In genomic region chr11:67289226-67289650, GRCh38 we compare ENCODE assay signal across 8 cellular contexts. TPM values are rescaled to one million over a fixed set of nuclear protein-coding genes. Genes with fewer than 3 reads are reported as not detected.
DNase-seq lines count a peak whose midpoint lies in the region; ATAC-seq, FAIRE-seq and TF ChIP-seq lines count a peak whose summit lies in the region.

TSS of gene ANKRD13D (plus strand) at chr11:67289303. CDS start at chr11:67289461, 158 bp downstream.

- H3K79me2 ChIP-seq in GM12878 (ENCODE audit: control insufficient read depth, insufficient read depth, low read length) = peaks cover 19% of the 10 kb centered on the region

- H3K4me3 ChIP-seq in GM12878 (peak within 1 kb of the TSS; percentile 97), kidney epithelial cell (ENCODE audit: low read depth, low read length) (peak within 1 kb of the TSS; percentile 80), stomach (peak within 1 kb of the TSS; percentile 70 to 81 (median 76))

- no peaks in the 10 kb centered on the region for H3K9me3 Mint-ChIP-seq in activated naive CD4-positive, alpha-beta T cell treated with anti-CD3 and anti-CD28 coated beads, Interleukin-2, amount 50 U/mL, for 24 hours

- intact Hi-C loops in GM12878 (cut with micrococcal nuclease; ENCODE audit: unreplicated experiment) = no loop called here
- intact Hi-C loops in stomach (cut with DNase I; ENCODE audit: low total_unique reads) = no loop called here

- BruUV-seq in GM12878 (replicated peaks; lab: Mats Ljungman, UMichigan) = no TSS peak

- peak within 1 kb of the TSS; percentile 68 for H2AFZ ChIP-seq in GM12878 (ENCODE audit: control insufficient read depth, low read depth, low read length)

- H3K27ac Mint-ChIP-seq in activated naive CD4-positive, alpha-beta T cell treated with anti-CD3 and anti-CD28 coated beads, Interleukin-2, amount 50 U/mL, for 24 hours = peak within 1 kb of the TSS; percentile 98

- CTCF ChIA-PET in GM12878 (lab: Yijun Ruan, JAX) = interaction anchor here (0.7 to 3.1 kb wide), 8 partner anchors 12 to 94 kb away, joined by 3 to 18 read pairs (median 12); partner anchors contain the start of gene GRK2

- TF ChIP-seq RAD21 in GM12878 (IDR thresholded peaks at IDR 0.05; ENCODE audit: insufficient read depth, low read depth, low read length) = no peak

- H3K27me3 Mint-ChIP-seq in activated naive CD4-positive, alpha-beta T cell treated with anti-CD3 and anti-CD28 coated beads, Interleukin-2, amount 50 U/mL, for 24 hours = no peaks in the 10 kb centered on the region

- TF ChIP-seq EP300 in GM12878 (IDR thresholded peaks at IDR 0.05; ENCODE audit: borderline replicate concordance in 1 of 2, control insufficient read depth in 1 of 2, low read depth in 2 of 2, low read length in 2 of 2) (no peak), stomach (IDR thresholded peaks at IDR 0.05) (no peak)

- no peaks in the 10 kb centered on the region for H3K27me3 ChIP-seq in GM12878 (replicated peaks in 1 of 2; ENCODE audit: control insufficient read depth in 2 of 2, insufficient read depth in 2 of 2, low read length in 1 of 2)
- no peaks in the 10 kb centered on the region for H3K27me3 ChIP-seq in kidney epithelial cell (ENCODE audit: control insufficient read depth, insufficient read depth, low read length)
- H3K27me3 ChIP-seq in stomach = no peaks in the 10 kb centered on the region

- H3K27ac ChIP-seq in GM12878 (ENCODE audit: control insufficient read depth, insufficient read depth) (peak within 1 kb of the TSS; percentile 99), stomach (peak within 1 kb of the TSS; percentile 85 to 99 (median 92))

- RAD21 ChIA-PET in GM12878 (lab: Charles Lee; ENCODE audit: unreplicated experiment) = interaction anchor here (1.2 to 4.0 kb wide), 8 partner anchors 12 to 113 kb away, joined by 3 to 28 read pairs (median 9); partner anchors contain the start of genes GRK2 and PPP1CA

- peak within 1 kb of the TSS; percentile 97 for H3K4me2 ChIP-seq in GM12878 (ENCODE audit: control insufficient read depth, insufficient read depth)

- H3K36me3 ChIP-seq in GM12878 (ENCODE audit: control insufficient read depth in 2 of 2, insufficient read depth in 2 of 2, low read length in 1 of 2) (peaks cover 14 to 30% of the 10 kb centered on the region in 2 experiments; a peak in 3 of 4 replicates), kidney epithelial cell (ENCODE audit: control insufficient read depth, insufficient read depth, low read length) (peaks cover 2% of the 10 kb centered on the region), stomach (peaks cover 32 to 55% (median 51%) of the 10 kb centered on the region in 4 donors)

- H3K4me1 Mint-ChIP-seq in activated naive CD4-positive, alpha-beta T cell treated with anti-CD3 and anti-CD28 coated beads, Interleukin-2, amount 50 U/mL, for 24 hours = peaks cover 39% of the 10 kb centered on the region

- H3K4me1 ChIP-seq in GM12878 (ENCODE audit: control insufficient read depth, insufficient read depth, low read length) (peaks cover 26% of the 10 kb centered on the region), stomach (peaks cover 44 to 87% (median 60%) of the 10 kb centered on the region in 4 donors)

- peak within 1 kb of the TSS; percentile 88 for H3K4me3 Mint-ChIP-seq in activated naive CD4-positive, alpha-beta T cell treated with anti-CD3 and anti-CD28 coated beads, Interleukin-2, amount 50 U/mL, for 24 hours

- peaks cover 4% of the 10 kb centered on the region for H3K36me3 Mint-ChIP-seq in activated naive CD4-positive, alpha-beta T cell treated with anti-CD3 and anti-CD28 coated beads, Interleukin-2, amount 50 U/mL, for 24 hours

- peak; percentile 42 for ATAC-seq in GM12878

- FAIRE-seq in GM12878 (lab: Jason Lieb, UNC) = no peak

- 0% methylated on average over 12 of the region's 56 CpGs for WGBS in GM12878 (ENCODE audit: insufficient coverage, insufficient replicate concordance, low lambda C conversion rate, missing lambda C conversion rate)
- WGBS in stomach, 5 donors = 0 to 2% (median 1%) methylated on average over 4 to 55 of the region's 56 CpGs; no CpG with 5 or more reads in 2 of the 5 donors

- SMC1A ChIA-PET in GM12878 (lab: Charles Lee; ENCODE audit: uncharacterized antibody, unreplicated experiment) = interaction anchor here (0.9 to 3.6 kb wide), 5 partner anchors 19 to 92 kb away, joined by 3 to 35 read pairs (median 6); no protein-coding TSS in a partner anchor

- no peak for TF ChIP-seq POLR2A in GM12878 (IDR thresholded peaks at IDR 0.05; ENCODE audit: low read depth, low read length)
- TF ChIP-seq POLR2A in stomach (IDR thresholded peaks at IDR 0.05) = no peak

- in situ Hi-C loops in GM12878 (cut with MboI) = no loop called here

- peak within 1 kb of the TSS; percentile 96 for H3K9ac ChIP-seq in GM12878 (ENCODE audit: control insufficient read depth, insufficient read depth, low read length)

- POLR2A ChIA-PET in GM12878 (lab: Charles Lee) = interaction anchor here (0.7 to 3.3 kb wide), 8 partner anchors 12 to 65 kb away, joined by 3 to 46 read pairs (median 8); partner anchors contain the start of gene GRK2

- DNase-seq in activated naive CD4-positive, alpha-beta T cell treated with anti-CD3 and anti-CD28 coated beads, Interleukin-2, amount 50 U/mL, for 16 hours = no peak
- DNase-seq in HK-2 (ENCODE audit: unreplicated experiment) = peak; percentile 50
- DNase-seq in GM12878 (ENCODE audit: low read depth, low spot score) = no peak
- no peak for DNase-seq in kidney epithelial cell (ENCODE audit: low read depth)
- DNase-seq in stomach = peak; percentile 49
- DNase-seq in dedifferentiated amniotic fluid mesenchymal stem cell (ENCODE audit: extremely low spot score) = no peak
- no peak for DNase-seq in SW480 (ENCODE audit: low spot score)

- no peaks in the 10 kb centered on the region for H4K20me1 ChIP-seq in GM12878 (ENCODE audit: control insufficient read depth, insufficient read depth)

- TF ChIP-seq CTCF in GM12878 (IDR thresholded peaks at IDR 0.05 in 2 of 3, conservative IDR thresholded peaks at IDR 0.05 in 1 of 3; ENCODE audit: control insufficient read depth in 2 of 3, extremely low read depth in 1 of 3, insufficient read depth in 1 of 3, low read depth in 3 of 3, low read length in 3 of 3) (no peak), kidney epithelial cell (IDR thresholded peaks at IDR 0.05; ENCODE audit: insufficient read depth, low read length, poor library complexity, severe bottlenecking) (no peak), stomach (IDR thresholded peaks at IDR 0.05) (no peak)

- no peaks in the 10 kb centered on the region; the same call in 2 of the 3 replicates for H3K9me3 ChIP-seq in GM12878 (replicated peaks; ENCODE audit: control insufficient read depth, insufficient read depth, low read length)
- H3K9me3 ChIP-seq in stomach = no peaks in the 10 kb centered on the region

TF ChIP-seq in GM12878, 131 proteins besides CTCF, POLR2A, EP300 and RAD21 (continues in another document):
- TF ChIP-seq, protein P1, sequence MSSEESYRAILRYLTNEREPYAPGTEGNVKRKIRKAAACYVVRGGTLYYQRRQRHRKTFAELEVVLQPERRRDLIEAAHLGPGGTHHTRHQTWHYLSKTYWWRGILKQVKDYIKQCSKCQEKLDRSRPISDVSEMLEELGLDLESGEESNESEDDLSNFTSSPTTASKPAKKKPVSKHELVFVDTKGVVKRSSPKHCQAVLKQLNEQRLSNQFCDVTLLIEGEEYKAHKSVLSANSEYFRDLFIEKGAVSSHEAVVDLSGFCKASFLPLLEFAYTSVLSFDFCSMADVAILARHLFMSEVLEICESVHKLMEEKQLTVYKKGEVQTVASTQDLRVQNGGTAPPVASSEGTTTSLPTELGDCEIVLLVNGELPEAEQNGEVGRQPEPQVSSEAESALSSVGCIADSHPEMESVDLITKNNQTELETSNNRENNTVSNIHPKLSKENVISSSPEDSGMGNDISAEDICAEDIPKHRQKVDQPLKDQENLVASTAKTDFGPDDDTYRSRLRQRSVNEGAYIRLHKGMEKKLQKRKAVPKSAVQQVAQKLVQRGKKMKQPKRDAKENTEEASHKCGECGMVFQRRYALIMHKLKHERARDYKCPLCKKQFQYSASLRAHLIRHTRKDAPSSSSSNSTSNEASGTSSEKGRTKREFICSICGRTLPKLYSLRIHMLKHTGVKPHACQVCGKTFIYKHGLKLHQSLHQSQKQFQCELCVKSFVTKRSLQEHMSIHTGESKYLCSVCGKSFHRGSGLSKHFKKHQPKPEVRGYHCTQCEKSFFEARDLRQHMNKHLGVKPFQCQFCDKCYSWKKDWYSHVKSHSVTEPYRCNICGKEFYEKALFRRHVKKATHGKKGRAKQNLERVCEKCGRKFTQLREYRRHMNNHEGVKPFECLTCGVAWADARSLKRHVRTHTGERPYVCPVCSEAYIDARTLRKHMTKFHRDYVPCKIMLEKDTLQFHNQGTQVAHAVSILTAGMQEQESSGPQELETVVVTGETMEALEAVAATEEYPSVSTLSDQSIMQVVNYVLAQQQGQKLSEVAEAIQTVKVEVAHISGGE (CRISPR knock-in tag; IDR thresholded peaks at IDR 0.05) = no peak
- TF ChIP-seq NFYA (IDR thresholded peaks at IDR 0.05; ENCODE audit: borderline replicate concordance, low read depth, low read length) (no peak), MXI1 (IDR thresholded peaks at IDR 0.05; ENCODE audit: low read depth, low read length) (peak; percentile 15; the same call in 1 of the 2 replicates), RBBP5 (conservative IDR thresholded peaks at IDR 0.05) (no peak)

RNA-seq across cellular contexts. Expression of gene ANKRD13D, which starts in this region (rescaled TPM):
- 70.6 and 80.4 TPM in 2 replicates for total RNA-seq in GM12878 (2013; cell fraction: nucleolus; rRNA removed)
- total RNA-seq in GM12878 (2014; rRNA removed) = 36.7 and 39.5 TPM in 2 replicates
- 20.8 and 21.1 TPM in 2 replicates for total RNA-seq in GM12878 (2014; rRNA removed; fragmentation: Illumina TruSeq; extraction: Trizol)
- 45.2 and 54.1 TPM in 2 replicates for total RNA-seq in GM12878 (2021)
- polyA plus RNA-seq in GM12878 (2011; ENCODE audit: low read depth) = 8.7 TPM
- polyA plus RNA-seq in GM12878 (2011; rRNA removed) = 13.2 and 25.2 TPM in 2 replicates
- 24.9 and 43.8 TPM in 2 replicates for polyA plus RNA-seq in GM12878 (2011; cell fraction: cytosol; rRNA removed)
- polyA plus RNA-seq in GM12878 (2011; cell fraction: nucleus; rRNA removed) = 169 and 236 TPM in 2 replicates
- polyA plus RNA-seq in GM12878 (2012) = 18.7 and 28.3 TPM in 2 replicates
- polyA plus RNA-seq in GM12878 (2014; fragmentation: Illumina TruSeq; extraction: Trizol) = 6.7 and 18.4 TPM in 2 replicates
- polyA plus RNA-seq in GM12878 (2014; fragmentation: Nextera tagmentation; extraction: Ambion mirVana) = 1 to 10 TPM; 2.0 to 5.9 TPM
- polyA plus RNA-seq in GM12878 (2014; rRNA removed) = 56.2 and 58.8 TPM in 2 replicates
- polyA plus RNA-seq in GM12878 (2016; fragmentation: Nextera tagmentation; extraction: Ambion mirVana) = 10 to 100 TPM; 18.4 to 22.0 TPM
- polyA minus RNA-seq in GM12878 (2011; rRNA and poly(A)+ RNA removed) = 12.1 and 32.2 TPM in 2 replicates
- polyA minus RNA-seq in GM12878 (2011; cell fraction: cytosol; rRNA and poly(A)+ RNA removed) = 11.0 and 14.5 TPM in 2 replicates
- polyA minus RNA-seq in GM12878 (2011; cell fraction: nucleus; rRNA and poly(A)+ RNA removed) = 36.4 and 70.8 TPM in 2 replicates
- 36.6 and 48.5 TPM in 2 replicates for total RNA-seq in kidney epithelial cell
- total RNA-seq in stomach = 10 to 100 TPM; 24.6 to 96.4 (median 42.6) TPM
- polyA plus RNA-seq in stomach = 10 to 100 TPM; 18.5 to 61.3 (median 30.9) TPM

Comparison
In these comparisons a context has a peak if more than half of its experiments do, and no peak if none do; other contexts are left out.
1. DNase-seq: peak in HK-2 (single experiment) and stomach (single experiment); none in activated naive CD4-positive, alpha-beta T cell treated with anti-CD3 and anti-CD28 coated beads, Interleukin-2, amount 50 U/mL, for 16 hours (single experiment), GM12878 (single experiment), kidney epithelial cell (single experiment), dedifferentiated amniotic fluid mesenchymal stem cell (single experiment) and SW480 (single experiment).
2. Peak in every context shown above with its lines, with median percentiles within 50 percentile points of each other: H3K4me3 ChIP-seq.